14 cellular contexts compared by ENCODE assay signal in the genomic region with DNA sequence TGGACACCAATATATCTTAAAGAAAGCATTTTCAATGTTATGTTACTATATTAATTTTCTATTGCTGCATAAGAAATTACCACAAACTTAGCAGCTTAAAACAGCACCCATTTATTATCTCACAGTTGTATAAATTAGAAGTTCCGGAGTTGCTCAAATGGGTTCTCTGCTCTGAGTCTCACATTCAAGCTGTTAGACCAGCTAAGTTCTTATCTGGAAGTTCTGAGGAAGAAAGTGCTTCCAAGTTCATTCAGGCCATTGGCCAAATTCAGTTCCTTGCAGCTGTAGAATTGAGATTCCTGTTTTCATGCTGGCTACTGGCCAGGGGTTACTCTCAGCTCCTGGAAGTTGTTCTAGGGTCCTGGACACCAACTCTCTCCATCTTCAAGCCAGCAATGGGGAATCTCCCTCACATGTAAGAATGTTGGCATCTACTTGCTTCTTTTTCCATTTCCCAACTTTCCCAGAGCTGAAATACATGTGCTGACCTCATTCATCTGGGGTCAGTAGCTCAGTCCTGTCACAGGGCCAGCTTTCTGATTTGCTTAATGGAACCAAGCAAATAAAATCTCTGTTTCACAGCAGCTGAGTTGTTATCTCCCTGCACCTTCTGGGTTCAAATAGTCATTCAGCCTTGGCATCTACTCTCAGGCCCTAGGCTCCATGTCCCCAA.
DNase-seq lines count a peak whose midpoint lies in the region; ATAC-seq and TF ChIP-seq lines count a peak whose summit lies in the region.
"Had no signal": no experiment of that assay in that cellular context is flagged by ENCODE, and none has a peak within 500 bp of the region (broad histone marks: within the 10 kb centered on the region; RNA-seq: fewer than 3 reads in every experiment).

No MANE protein-coding gene starts in this region.

- TF ChIP-seq CTCF in BE2C (IDR thresholded peaks at IDR 0.05; ENCODE audit: low read depth, low read length) = no peak
- TF ChIP-seq CTCF in left ventricle myocardium inferior (IDR thresholded peaks at IDR 0.05; ENCODE audit: borderline replicate concordance) = no peak
- TF ChIP-seq CTCF in psoas muscle (IDR thresholded peaks at IDR 0.05) = no peak

- H3K4me1 ChIP-seq in BE2C (no peaks in the 10 kb centered on the region), left ventricle myocardium inferior (peaks cover 27% of the 10 kb centered on the region), psoas muscle (no peaks in the 10 kb centered on the region)
- H3K4me1 ChIP-seq: spleen had no signal

- intact Hi-C loops in left ventricle myocardium inferior (cut with micrococcal nuclease) = no loop called here
- intact Hi-C loops in psoas muscle (cut with DNase I) = no loop called here

- WGBS in psoas muscle, 3 donors = 27 to 43% (median 37%) methylated on average over 1 of the region's 1 CpG

- H3K27ac ChIP-seq in left ventricle myocardium inferior (replicated peaks) = peak overlapping the region; percentile 52
- no peak overlapping the region for H3K27ac ChIP-seq in psoas muscle
- H3K27ac ChIP-seq: spleen, tibial artery had no signal

- no peaks in the 10 kb centered on the region for H3K9me3 ChIP-seq in BE2C
- H3K9me3 ChIP-seq in left ventricle myocardium inferior (replicated peaks) = peaks cover 8% of the 10 kb centered on the region
- H3K9me3 ChIP-seq in psoas muscle = no peaks in the 10 kb centered on the region
- H3K9me3 ChIP-seq: tibial artery had no signal

- ATAC-seq in psoas muscle (peak; percentile 42 to 81 (median 46)), HG02678 (IDR thresholded peaks at IDR 0.05; ENCODE audit: unreplicated experiment) (no peak), GM19463 (IDR thresholded peaks at IDR 0.05; ENCODE audit: unreplicated experiment) (no peak)

- DNase-seq in BE2C (peak; percentile 8), brain pericyte (ENCODE audit: low read depth, low spot score) (peak; percentile 16), left ventricle myocardium inferior (peak; percentile 43), psoas muscle (peak; percentile 29 to 74), foreskin melanocyte (no peak)
- DNase-seq in effector CD8-positive, alpha-beta T cell (lab: John Stamatoyannopoulos, UW) = no peak
- DNase-seq: activated CD4-positive, alpha-beta T cell treated with anti-CD3 and anti-CD28 coated beads, Interleukin-2, amount 50 U/mL, for 4 hours; activated effector memory CD4-positive, alpha-beta T cell treated with anti-CD3 and anti-CD28 coated beads, Interleukin-2, amount 50 U/mL, for 16 hours; caudate nucleus; NCI-H524; spleen had no signal

- H3K27me3 ChIP-seq in BE2C (no peaks in the 10 kb centered on the region), left ventricle myocardium inferior (ENCODE audit: low read depth) (no peaks in the 10 kb centered on the region), psoas muscle (ENCODE audit: insufficient read depth in 3 of 3, low read length in 2 of 3) (no peaks in the 10 kb centered on the region)
- H3K27me3 ChIP-seq: spleen, tibial artery had no signal

- H3K36me3 ChIP-seq in BE2C (no peaks in the 10 kb centered on the region), left ventricle myocardium inferior (no peaks in the 10 kb centered on the region), psoas muscle (ENCODE audit: insufficient read depth in 1 of 2, low read depth in 1 of 2) (no peaks in the 10 kb centered on the region)
- H3K36me3 ChIP-seq: spleen, tibial artery had no signal

- no peak overlapping the region for H3K4me3 ChIP-seq in BE2C (ENCODE audit: low read depth, low read length)
- no peak overlapping the region for H3K4me3 ChIP-seq in left ventricle myocardium inferior
- no peak overlapping the region for H3K4me3 ChIP-seq in psoas muscle
- H3K4me3 ChIP-seq: spleen, tibial artery had no signal

Comparison
In these comparisons a context has a peak if more than half of its experiments do, and no peak if none do; other contexts are left out.
1. DNase-seq: peak in BE2C (single experiment), brain pericyte (single experiment), left ventricle myocardium inferior (single experiment) and psoas muscle (2 of 2); none in foreskin melanocyte (single experiment) and effector CD8-positive, alpha-beta T cell (single experiment).
2. ATAC-seq: peak in psoas muscle (4 of 4); none in HG02678 (single experiment) and GM19463 (single experiment).